ENCODE assay signal across 8 cellular contexts in the genomic region with DNA sequence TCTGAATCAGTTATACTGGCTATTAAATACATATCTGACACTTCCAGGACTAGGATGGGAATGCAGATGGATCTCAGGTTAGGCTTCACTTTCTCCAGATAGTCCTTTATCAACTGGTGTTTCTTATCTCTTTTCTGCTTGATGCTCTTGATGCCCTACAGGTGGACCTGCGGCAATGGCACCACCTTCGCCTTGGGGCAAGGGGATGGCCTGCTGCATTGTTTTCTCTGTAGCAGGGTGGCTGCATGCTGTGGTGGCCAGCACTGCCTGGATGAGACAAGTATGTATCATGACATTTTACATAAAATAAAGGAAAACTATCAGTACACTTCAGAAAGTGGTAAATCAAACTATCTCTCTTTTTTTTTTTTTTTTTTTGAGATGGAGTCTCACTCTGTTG.
"Had no signal": no experiment of that assay in that cellular context is flagged by ENCODE, and none has a peak within 500 bp of the region (broad histone marks: within the 10 kb centered on the region; RNA-seq: fewer than 3 reads in every experiment).

No MANE protein-coding gene starts in this region.

- H3K9ac ChIP-seq: GM23248 had no signal

- H3K36me3 ChIP-seq: HAP-1 had no signal

- H3K4me2 ChIP-seq: GM23338 had no signal

- H2AFZ ChIP-seq: GM23248, GM23338 had no signal

- ATAC-seq: GM23338, HCT116 had no signal

- DNase-seq: GM23248, H7, H9, HCEC 1CT, HFFc6 had no signal

- H3K27ac ChIP-seq: GM23248 had no signal

- H3K4me3 ChIP-seq: GM23248, GM23338, HAP-1 had no signal

- H3K9me3 ChIP-seq: HAP-1 had no signal
